Comparison of ENCODE assay signal across 1 cellular context in genomic region chr2:205366336-205367060, GRCh38.
TF ChIP-seq lines count a peak whose summit lies in the region.

No MANE protein-coding gene starts in this region.

TF ChIP-seq in IMR-90, 13 proteins besides CTCF, POLR2A, EP300 and RAD21:
- TF ChIP-seq ELK1 (IDR thresholded peaks at IDR 0.05; ENCODE audit: borderline replicate concordance, low read depth, low read length) (no peak), MAFK (IDR thresholded peaks at IDR 0.05; ENCODE audit: low read depth, low read length) (no peak), CEBPB (IDR thresholded peaks at IDR 0.05; ENCODE audit: low read depth, low read length) (no peak), NFE2L2 (IDR thresholded peaks at IDR 0.05; ENCODE audit: low read depth, low read length) (no peak), MAZ (IDR thresholded peaks at IDR 0.05; ENCODE audit: borderline replicate concordance, low read depth, low read length) (no peak), RCOR1 (IDR thresholded peaks at IDR 0.05; ENCODE audit: insufficient replicate concordance, low read length) (no peak), BHLHE40 (IDR thresholded peaks at IDR 0.05; ENCODE audit: low read depth, low read length) (no peak), USF2 (IDR thresholded peaks at IDR 0.05; ENCODE audit: low read depth, low read length) (no peak), CHD1 (IDR thresholded peaks at IDR 0.05; ENCODE audit: low read depth, low read length) (no peak), RFX5 (IDR thresholded peaks at IDR 0.05; ENCODE audit: low read depth, low read length) (no peak), MXI1 (IDR thresholded peaks at IDR 0.05; ENCODE audit: borderline replicate concordance, low read depth, low read length) (no peak), SMC3 (IDR thresholded peaks at IDR 0.05; ENCODE audit: low read depth, low read length) (no peak), FOS (IDR thresholded peaks at IDR 0.05; ENCODE audit: low read depth, low read length) (no peak)
